18 cellular contexts compared by ENCODE assay signal in the genomic region with DNA sequence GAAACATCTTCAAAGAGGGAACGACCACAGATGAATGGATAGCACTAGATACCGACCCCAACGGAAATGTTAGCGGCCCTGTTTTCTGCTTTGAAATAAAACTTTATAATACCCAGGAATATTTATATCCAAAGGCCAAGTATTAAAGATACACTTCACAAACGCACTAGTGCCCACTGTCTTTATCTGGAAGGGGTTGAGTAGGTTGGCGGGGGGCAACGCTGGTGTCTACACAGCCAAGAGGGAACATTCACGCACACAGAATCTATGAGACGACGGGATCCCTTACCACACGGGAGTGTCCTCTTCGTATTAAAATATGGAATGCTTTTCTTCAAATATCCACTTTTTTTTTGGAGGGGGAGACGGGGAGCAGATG. TPM values are rescaled to one million over a fixed set of nuclear protein-coding genes. Genes with fewer than 3 reads are reported as not detected.
A peak's percentile ranks its signal among the peaks of the same experiment; 100 is the strongest.
DNase-seq lines count a peak whose midpoint lies in the region; ATAC-seq and TF ChIP-seq lines count a peak whose summit lies in the region.
"Had no signal": no experiment of that assay in that cellular context is flagged by ENCODE, and none has a peak within 500 bp of the region (broad histone marks: within the 10 kb centered on the region; RNA-seq: fewer than 3 reads in every experiment).

No MANE protein-coding gene starts in this region.

- H3K9me3 ChIP-seq in heart right ventricle (no peaks in the 10 kb centered on the region), mesodermal cell (ENCODE audit: control insufficient read depth, low read length) (no peaks in the 10 kb centered on the region)
- H3K9me3 ChIP-seq: lower lobe of right lung had no signal

- H3K27me3 ChIP-seq in heart right ventricle: peaks cover 0 to 98% (median 46%) of the 10 kb centered on the region in 7 donors

- H3K27ac Mint-ChIP-seq in brain (peak overlapping the region in 3 of 5 experiments; percentile 72 to 90 (median 88)), type B pancreatic cell (peak overlapping the region; percentile 80)

- 21 to 29% methylated on average over 13 of the region's 13 CpGs for WGBS in heart right ventricle, 2 donors
- 3% methylated on average over 9 of the region's 13 CpGs; no CpG with 5 or more reads in 1 of the 2 experiments for WGBS in mesodermal cell (ENCODE audit: insufficient coverage in 2 of 2), 2 experiments

- TF ChIP-seq CTCF in heart right ventricle (IDR thresholded peaks at IDR 0.05): no peak
- TF ChIP-seq CTCF in brain (conservative IDR thresholded peaks at IDR 0.05): no peak
- TF ChIP-seq CTCF in type B pancreatic cell (conservative IDR thresholded peaks at IDR 0.05): no peak

- H3K4me1 ChIP-seq in heart right ventricle (peaks cover 0 to 37% (median 16%) of the 10 kb centered on the region in 9 donors), mesodermal cell (ENCODE audit: control insufficient read depth, insufficient read depth, low read length, poor library complexity, severe bottlenecking) (peaks cover 16% of the 10 kb centered on the region)
- H3K4me1 ChIP-seq: BLaER1 treated with 17β-estradiol and CSF1 and Interleukin-3, amounts not matched to agents 10 nM and 100 nM had no signal

- H3K9me3 Mint-ChIP-seq in brain: peaks cover 0 to 16% (median 8%) of the 10 kb centered on the region in 5 experiments
- H3K9me3 Mint-ChIP-seq in type B pancreatic cell: no peaks in the 10 kb centered on the region

- DNase-seq in heart right ventricle (no peak), Right ventricle myocardium superior (no peak), type B pancreatic cell (ENCODE audit: extremely low spot score, unreplicated experiment) (no peak), activated gamma-delta T cell treated with Interleukin-2 at 50 U/mL for 16 hours (no peak)
- DNase-seq in stimulated activated CD4-positive, alpha-beta T cell treated with anti-CD3 and anti-CD28 coated beads, Interleukin-15, amount 100 ng/mL, for 24 hours: no peak
- DNase-seq: effector CD4-positive, alpha-beta T cell; EL; KBM-7; lower lobe of right lung; NCI-H1417 treated with DMSO at 0.1 percent for 48 hours; NCI-H524; occipital lobe; RPMI8226 had no signal

- peaks cover 74% of the 10 kb centered on the region for H3K4me1 Mint-ChIP-seq in brain
- peaks cover 18% of the 10 kb centered on the region for H3K4me1 Mint-ChIP-seq in type B pancreatic cell (ENCODE audit: unreplicated experiment)

- H3K27me3 Mint-ChIP-seq in brain (peaks cover 97% of the 10 kb centered on the region), type B pancreatic cell (peaks cover 92% of the 10 kb centered on the region)

- H3K27ac ChIP-seq in heart right ventricle: peak overlapping the region; percentile 88 to 97 (median 96)
- H3K27ac ChIP-seq in mesodermal cell (ENCODE audit: low read depth, low read length, severe bottlenecking): peak overlapping the region; percentile 30
- H3K27ac ChIP-seq: BLaER1 treated with 17β-estradiol and CSF1 and Interleukin-3, amounts not matched to agents 10 nM and 100 nM; lower lobe of right lung had no signal

- peaks cover 0 to 12% (median 0%) of the 10 kb centered on the region in 9 donors for H3K36me3 ChIP-seq in heart right ventricle
- H3K36me3 ChIP-seq in mesodermal cell (ENCODE audit: control insufficient read depth, insufficient read depth, low read length): no peaks in the 10 kb centered on the region
- H3K36me3 ChIP-seq: lower lobe of right lung had no signal

- peak overlapping the region; percentile 48 to 90 (median 74) for H3K4me3 ChIP-seq in heart right ventricle
- H3K4me3 ChIP-seq in mesodermal cell (ENCODE audit: extremely low read depth, insufficient read depth, low read length, poor library complexity, severe bottlenecking): peak overlapping the region; percentile 47
- H3K4me3 ChIP-seq: BLaER1 treated with 17β-estradiol and CSF1 and Interleukin-3, amounts not matched to agents 10 nM and 100 nM; lower lobe of right lung had no signal

- no peak for ATAC-seq in heart right ventricle
- ATAC-seq in Right ventricle myocardium superior (ENCODE audit: poor library complexity): no peak
- ATAC-seq in HG03457 (IDR thresholded peaks at IDR 0.05; ENCODE audit: unreplicated experiment): no peak
- ATAC-seq: activated CD8-positive, alpha-beta memory T cell treated with anti-CD3 and anti-CD28 coated beads, Interleukin-2, amount 10 ng/mL, durations not matched to agents 7 days and 5 days; lower lobe of right lung had no signal

- H3K36me3 Mint-ChIP-seq in brain (no peaks in the 10 kb centered on the region), type B pancreatic cell (peaks cover 22% of the 10 kb centered on the region)

- intact Hi-C loops in heart right ventricle (cut with DNase I) (loop anchor here in 2 of 10 donors (5.0 to 10.0 kb wide), 2 partner anchors 221 to 688 kb away; no protein-coding TSS in a partner anchor), Right ventricle myocardium superior (cut with DNase I) (no loop called here)

- H3K4me3 Mint-ChIP-seq in brain: peak overlapping the region in 3 of 5 experiments; percentile 65 to 84 (median 78)
- H3K4me3 Mint-ChIP-seq in type B pancreatic cell: peak overlapping the region; percentile 98
- H3K4me3 Mint-ChIP-seq: activated CD8-positive, alpha-beta memory T cell treated with anti-CD3 and anti-CD28 coated beads, Interleukin-2, amount 10 ng/mL, durations not matched to agents 7 days and 5 days had no signal

RNA-seq across cellular contexts. Expression of gene HAND2, which starts 3.3 kb away (rescaled TPM):
- total RNA-seq in heart right ventricle: 100 to 1,000 TPM in 7 of 10 donors, 10 to 100 TPM in 3; 64.6 to 196 (median 130) TPM
- 10 to 100 TPM; 48.6 to 90.7 TPM for polyA plus RNA-seq in heart right ventricle
- 142 TPM for total RNA-seq in Right ventricle myocardium superior
- not detected for polyA plus RNA-seq in brain (ENCODE audit: insufficient read depth, low read depth, low replicate concordance)
- 58.0 TPM for polyA plus RNA-seq in mesodermal cell (2013, experiment 1 of 2)
- 75.8 TPM for polyA plus RNA-seq in mesodermal cell (2013, experiment 2 of 2)
- total RNA-seq in type B pancreatic cell (ENCODE audit: low replicate concordance): 8.3 and 40.3 TPM in 2 replicates
- total RNA-seq: activated CD8-positive, alpha-beta memory T cell treated with anti-CD3 and anti-CD28 coated beads, Interleukin-2, amount 10 ng/mL, durations not matched to agents 7 days and 5 days; occipital lobe had no signal
